ENCODE assay signal across 15 cellular contexts in the genomic region with DNA sequence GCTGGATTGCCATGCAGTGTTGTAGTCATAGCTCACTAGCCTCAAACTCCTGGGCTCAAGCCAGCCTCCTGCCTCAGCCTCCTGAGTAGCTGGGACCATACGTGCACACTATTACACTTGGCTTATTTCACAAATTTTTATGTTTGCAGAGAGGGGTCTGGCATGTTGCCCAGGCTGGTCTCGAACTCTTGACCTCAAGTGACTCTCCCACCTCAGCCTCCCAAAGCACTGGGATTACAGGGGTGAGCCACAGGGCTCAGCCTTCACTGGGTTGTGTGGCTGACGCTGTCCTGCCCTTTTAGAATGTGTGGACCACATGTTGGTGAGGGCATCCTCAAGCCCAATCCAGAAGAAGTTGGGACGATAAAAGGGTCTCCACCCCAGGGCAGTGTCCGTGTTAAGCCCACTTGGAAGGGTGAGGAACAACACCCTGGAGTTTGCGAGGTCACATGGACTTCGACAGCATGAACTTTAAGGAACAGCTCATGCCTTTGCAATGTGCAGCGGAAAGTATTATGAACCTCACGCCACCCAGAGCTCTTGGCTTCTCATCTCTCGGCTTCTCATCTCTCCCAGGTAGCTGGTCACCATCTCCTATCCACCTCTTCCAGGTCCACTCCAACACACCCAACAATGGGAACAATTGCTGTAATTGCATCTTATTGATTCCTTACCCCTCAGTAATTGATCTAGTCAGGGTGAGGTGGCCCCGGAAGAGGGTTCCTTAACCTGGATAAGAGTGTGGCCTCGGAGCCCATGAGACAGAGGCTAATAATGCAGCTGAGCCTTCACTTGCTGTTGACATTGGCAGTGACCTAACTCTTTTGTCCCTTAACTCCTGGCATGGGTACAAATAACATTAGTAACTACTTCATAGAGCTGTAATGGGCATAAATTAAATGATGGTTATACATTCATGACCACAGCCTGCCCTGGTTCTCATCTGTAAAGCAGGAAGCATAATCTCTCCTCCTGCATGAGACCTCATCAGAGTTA. TPM values are rescaled to one million over a fixed set of nuclear protein-coding genes. Genes with fewer than 3 reads are reported as not detected.
DNase-seq lines count a peak whose midpoint lies in the region; ATAC-seq and TF ChIP-seq lines count a peak whose summit lies in the region.
"Had no signal": no experiment of that assay in that cellular context is flagged by ENCODE, and none has a peak within 500 bp of the region (broad histone marks: within the 10 kb centered on the region; RNA-seq: fewer than 3 reads in every experiment).

No MANE protein-coding gene starts in this region.

- TF ChIP-seq CTCF in GM23338 (conservative IDR thresholded peaks at IDR 0.05; ENCODE audit: low read depth in 2 of 2): no peak

- DNase-seq in A172 (ENCODE audit: low spot score) (peak; percentile 90), HCEC 1CT (peak; percentile 82), T1000 (lab: John Stamatoyannopoulos, UW) (peak; percentile 40), glomerular visceral epithelial cell (ENCODE audit: extremely low spot score) (peak; percentile 50), GM23338 (ENCODE audit: low spot score) (no peak), Kasumi-1 (lab: John Stamatoyannopoulos, UW) (no peak)
- DNase-seq: activated CD4-positive, alpha-beta T cell treated with anti-CD3 and anti-CD28 coated beads for 36 hours; activated T-cell treated with anti-CD3 and anti-CD28 coated beads, Interleukin-2, amount 50 U/mL, for 72 hours; body of pancreas; NCI-H2171 treated with DMSO at 0.1 percent for 48 hours; ovary; T-helper 1 cell had no signal

- peaks cover 35% of the 10 kb centered on the region for H3K27me3 ChIP-seq in GM23338 (ENCODE audit: insufficient read depth)
- H3K27me3 ChIP-seq: body of pancreas, ovary had no signal

- no peaks in the 10 kb centered on the region for H4K20me1 ChIP-seq in GM23338 (replicated peaks; ENCODE audit: insufficient read depth)

- ATAC-seq in GM23338: no peak
- no peak for ATAC-seq in GM18505 (IDR thresholded peaks at IDR 0.05; ENCODE audit: unreplicated experiment)
- no peak for ATAC-seq in HG03342 (IDR thresholded peaks at IDR 0.05; ENCODE audit: unreplicated experiment)
- ATAC-seq: activated CD4-positive, alpha-beta T cell treated with anti-CD3 and anti-CD28 coated beads for 36 hours; activated T-cell treated with anti-CD3 and anti-CD28 coated beads, Interleukin-2, amount 50 U/mL, for 72 hours; body of pancreas; GM12878 had no signal

- H3K36me3 Mint-ChIP-seq in GM23338 (ENCODE audit: low read depth): no peaks in the 10 kb centered on the region

- H3K36me3 ChIP-seq in GM23338 (ENCODE audit: insufficient read depth): no peaks in the 10 kb centered on the region
- H3K36me3 ChIP-seq: ovary had no signal

- no peak overlapping the region for H3K4me3 ChIP-seq in GM23338
- H3K4me3 ChIP-seq: body of pancreas, GM12878, ovary had no signal

- H3K27ac Mint-ChIP-seq in GM23338: no peak overlapping the region
- H3K27ac Mint-ChIP-seq: activated CD4-positive, alpha-beta T cell treated with anti-CD3 and anti-CD28 coated beads for 36 hours; activated T-cell treated with anti-CD3 and anti-CD28 coated beads, Interleukin-2, amount 50 U/mL, for 72 hours had no signal

- no peak overlapping the region for H3K4me2 ChIP-seq in GM23338

- H3K79me2 ChIP-seq in GM23338 (replicated peaks; ENCODE audit: insufficient read depth): no peaks in the 10 kb centered on the region

- H3K9me3 Mint-ChIP-seq in GM23338: no peaks in the 10 kb centered on the region; the same call in 2 of the 3 replicates
- H3K9me3 Mint-ChIP-seq: activated T-cell treated with anti-CD3 and anti-CD28 coated beads, Interleukin-2, amount 50 U/mL, for 72 hours had no signal

- peaks cover 6% of the 10 kb centered on the region for H3K4me1 Mint-ChIP-seq in GM23338
- H3K4me1 Mint-ChIP-seq: activated CD4-positive, alpha-beta T cell treated with anti-CD3 and anti-CD28 coated beads for 36 hours had no signal

- TF ChIP-seq POLR2A in GM18505 (IDR thresholded peaks at IDR 0.05; ENCODE audit: borderline replicate concordance, extremely low read depth, insufficient read depth, insufficient read length): no peak

- H3F3A ChIP-seq in GM23338 (replicated peaks; ENCODE audit: low read depth): 0 out of 2 replicates have a peak, but pooled peaks cover under 1% of the 10 kb centered on the region

- no peaks in the 10 kb centered on the region; the same call in 1 of the 2 replicates for H3K4me1 ChIP-seq in GM23338 (ENCODE audit: insufficient read depth)
- H3K4me1 ChIP-seq: body of pancreas had no signal

- H3K27ac ChIP-seq in GM23338 (ENCODE audit: low read depth): no peak overlapping the region
- H3K27ac ChIP-seq: body of pancreas had no signal

- no peak overlapping the region for H3K4me3 Mint-ChIP-seq in GM23338
- H3K4me3 Mint-ChIP-seq: activated CD4-positive, alpha-beta T cell treated with anti-CD3 and anti-CD28 coated beads for 36 hours; activated T-cell treated with anti-CD3 and anti-CD28 coated beads, Interleukin-2, amount 50 U/mL, for 72 hours had no signal

- 0 out of 2 replicates have a peak, but pooled peaks cover 9% of the 10 kb centered on the region for H3K9me2 ChIP-seq in GM23338 (ENCODE audit: insufficient read depth)

- H3K27me3 Mint-ChIP-seq in GM23338 (ENCODE audit: insufficient read depth, low read depth, poor library complexity): peaks cover 22% of the 10 kb centered on the region

- H2AFZ ChIP-seq in GM23338: no peak overlapping the region

TF ChIP-seq in GM23338, 12 proteins besides CTCF, POLR2A, EP300 and RAD21:
- TF ChIP-seq, protein P1, sequence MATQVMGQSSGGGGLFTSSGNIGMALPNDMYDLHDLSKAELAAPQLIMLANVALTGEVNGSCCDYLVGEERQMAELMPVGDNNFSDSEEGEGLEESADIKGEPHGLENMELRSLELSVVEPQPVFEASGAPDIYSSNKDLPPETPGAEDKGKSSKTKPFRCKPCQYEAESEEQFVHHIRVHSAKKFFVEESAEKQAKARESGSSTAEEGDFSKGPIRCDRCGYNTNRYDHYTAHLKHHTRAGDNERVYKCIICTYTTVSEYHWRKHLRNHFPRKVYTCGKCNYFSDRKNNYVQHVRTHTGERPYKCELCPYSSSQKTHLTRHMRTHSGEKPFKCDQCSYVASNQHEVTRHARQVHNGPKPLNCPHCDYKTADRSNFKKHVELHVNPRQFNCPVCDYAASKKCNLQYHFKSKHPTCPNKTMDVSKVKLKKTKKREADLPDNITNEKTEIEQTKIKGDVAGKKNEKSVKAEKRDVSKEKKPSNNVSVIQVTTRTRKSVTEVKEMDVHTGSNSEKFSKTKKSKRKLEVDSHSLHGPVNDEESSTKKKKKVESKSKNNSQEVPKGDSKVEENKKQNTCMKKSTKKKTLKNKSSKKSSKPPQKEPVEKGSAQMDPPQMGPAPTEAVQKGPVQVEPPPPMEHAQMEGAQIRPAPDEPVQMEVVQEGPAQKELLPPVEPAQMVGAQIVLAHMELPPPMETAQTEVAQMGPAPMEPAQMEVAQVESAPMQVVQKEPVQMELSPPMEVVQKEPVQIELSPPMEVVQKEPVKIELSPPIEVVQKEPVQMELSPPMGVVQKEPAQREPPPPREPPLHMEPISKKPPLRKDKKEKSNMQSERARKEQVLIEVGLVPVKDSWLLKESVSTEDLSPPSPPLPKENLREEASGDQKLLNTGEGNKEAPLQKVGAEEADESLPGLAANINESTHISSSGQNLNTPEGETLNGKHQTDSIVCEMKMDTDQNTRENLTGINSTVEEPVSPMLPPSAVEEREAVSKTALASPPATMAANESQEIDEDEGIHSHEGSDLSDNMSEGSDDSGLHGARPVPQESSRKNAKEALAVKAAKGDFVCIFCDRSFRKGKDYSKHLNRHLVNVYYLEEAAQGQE (IDR thresholded peaks at IDR 0.05; ENCODE audit: unreplicated experiment): no peak

RNA-seq across cellular contexts. Expression of a gene that starts 6.7 kb away (rescaled TPM):
- total RNA-seq in A172 (2014; rRNA removed; shearing (Covaris generic)): 4.6 and 7.6 TPM in 2 replicates
- 0.12 and 0.31 TPM in 2 replicates for total RNA-seq in GM23338 (2014; rRNA removed; shearing (Covaris generic))
- 0.05 TPM in 1 of 2 replicates, not detected in the other for polyA plus RNA-seq in GM23338 (2016; fragmentation: Nextera tagmentation; extraction: Ambion mirVana)
- total RNA-seq: activated CD4-positive, alpha-beta T cell treated with anti-CD3 and anti-CD28 coated beads for 36 hours; GM12878 had no signal

RNA-seq across cellular contexts. Expression of a gene that starts 18.4 kb away (rescaled TPM):
- 1.3 and 2.3 TPM in 2 replicates for total RNA-seq in A172 (2014; rRNA removed; shearing (Covaris generic))
- total RNA-seq in GM23338 (2014; rRNA removed; shearing (Covaris generic)): not detected in 2 replicates
- 0.14 and 0.16 TPM in 2 replicates for polyA plus RNA-seq in GM23338 (2016; fragmentation: Nextera tagmentation; extraction: Ambion mirVana)
- total RNA-seq: activated CD4-positive, alpha-beta T cell treated with anti-CD3 and anti-CD28 coated beads for 36 hours; activated T-cell treated with anti-CD3 and anti-CD28 coated beads, Interleukin-2, amount 50 U/mL, for 72 hours; GM12878 had no signal
- polyA plus RNA-seq: GM12878 had no signal

RNA-seq across cellular contexts. Expression of a gene that starts 30.0 kb away (rescaled TPM):
- total RNA-seq in A172 (2014; rRNA removed; shearing (Covaris generic)): 7.8 and 16.2 TPM in 2 replicates
- 8.1 and 12.6 TPM in 2 replicates for total RNA-seq in GM23338 (2014; rRNA removed; shearing (Covaris generic))
- 7.2 and 9.7 TPM in 2 replicates for polyA plus RNA-seq in GM23338 (2016; fragmentation: Nextera tagmentation; extraction: Ambion mirVana)

Comparison
In these comparisons a context has a peak if more than half of its experiments do, and no peak if none do; other contexts are left out.
1. DNase-seq: peak in A172 (single experiment), HCEC 1CT (single experiment), T1000 (single experiment) and glomerular visceral epithelial cell (single experiment); none in GM23338 (single experiment) and Kasumi-1 (0 of 2).